9 cellular contexts compared by ENCODE assay signal in genomic region chr19:1846517-1847205, GRCh38. TPM values are rescaled to one million over a fixed set of nuclear protein-coding genes. Genes with fewer than 3 reads are reported as not detected.
DNase-seq lines count a peak whose midpoint lies in the region; ATAC-seq and TF ChIP-seq lines count a peak whose summit lies in the region.
"Had no signal": no experiment of that assay in that cellular context is flagged by ENCODE, and none has a peak within 500 bp of the region (broad histone marks: within the 10 kb centered on the region; RNA-seq: fewer than 3 reads in every experiment).

No MANE protein-coding gene starts in this region.

- H3K4me3 ChIP-seq in iPS-20b (ENCODE audit: low read length) (peak overlapping the region; percentile 95), stomach (peak overlapping the region; percentile 87 to 100 (median 98))

- 68 to 78% (median 72%) methylated on average over 25 to 29 of the region's 29 CpGs for WGBS in stomach, 5 donors

- CTCF ChIA-PET in activated CD8-positive, alpha-beta memory T cell treated with anti-CD3 and anti-CD28 coated beads, Interleukin-2, amount 10 ng/mL, durations not matched to agents 7 days and 5 days (lab: Charles Lee) = interaction anchor here (2.8 to 4.1 kb wide), 2 partner anchors 9 to 20 kb away, joined by 14 to 15 read pairs; no protein-coding TSS in a partner anchor

- H3K27ac Mint-ChIP-seq in activated CD8-positive, alpha-beta memory T cell treated with anti-CD3 and anti-CD28 coated beads, Interleukin-2, amount 10 ng/mL, durations not matched to agents 7 days and 5 days = peak overlapping the region; percentile 94
- H3K27ac Mint-ChIP-seq in activated T-helper 17 cell treated with anti-CD3 and anti-CD28 coated beads, Interleukin-2, amount 50 U/mL, for 72 hours = peak overlapping the region; percentile 96

- no peak overlapping the region for H3K27ac ChIP-seq in iPS-20b (ENCODE audit: low read length)
- peak overlapping the region in 1 of 5 donors; percentile 99 for H3K27ac ChIP-seq in stomach

- no peak for ATAC-seq in activated CD8-positive, alpha-beta memory T cell treated with anti-CD3 and anti-CD28 coated beads, Interleukin-2, amount 10 ng/mL, durations not matched to agents 7 days and 5 days
- ATAC-seq in activated T-helper 17 cell treated with anti-CD3 and anti-CD28 coated beads, Interleukin-2, amount 50 U/mL, for 72 hours (replicated peaks) = no peak

- no peaks in the 10 kb centered on the region for H3K9me3 Mint-ChIP-seq in activated CD8-positive, alpha-beta memory T cell treated with anti-CD3 and anti-CD28 coated beads, Interleukin-2, amount 10 ng/mL, durations not matched to agents 7 days and 5 days (ENCODE audit: low read depth)
- no peaks in the 10 kb centered on the region for H3K9me3 Mint-ChIP-seq in activated T-helper 17 cell treated with anti-CD3 and anti-CD28 coated beads, Interleukin-2, amount 50 U/mL, for 72 hours

- H3K4me1 Mint-ChIP-seq in activated CD8-positive, alpha-beta memory T cell treated with anti-CD3 and anti-CD28 coated beads, Interleukin-2, amount 10 ng/mL, durations not matched to agents 7 days and 5 days = peaks cover 42% of the 10 kb centered on the region
- peaks cover 15% of the 10 kb centered on the region for H3K4me1 Mint-ChIP-seq in activated T-helper 17 cell treated with anti-CD3 and anti-CD28 coated beads, Interleukin-2, amount 50 U/mL, for 72 hours

- H3K36me3 ChIP-seq in iPS-20b (ENCODE audit: insufficient read depth, low read depth, low read length) (no peaks in the 10 kb centered on the region), stomach (peaks cover 0 to 22% (median 17%) of the 10 kb centered on the region in 4 donors)

- H3K9me3 ChIP-seq in iPS-20b (ENCODE audit: insufficient read depth, low read depth, low read length) = no peaks in the 10 kb centered on the region
- H3K9me3 ChIP-seq in stomach = no peaks in the 10 kb centered on the region

- H3K36me3 Mint-ChIP-seq in activated CD8-positive, alpha-beta memory T cell treated with anti-CD3 and anti-CD28 coated beads, Interleukin-2, amount 10 ng/mL, durations not matched to agents 7 days and 5 days = no peaks in the 10 kb centered on the region
- H3K36me3 Mint-ChIP-seq in activated T-helper 17 cell treated with anti-CD3 and anti-CD28 coated beads, Interleukin-2, amount 50 U/mL, for 72 hours (ENCODE audit: low read depth) = peaks cover 29% of the 10 kb centered on the region

- no peaks in the 10 kb centered on the region for H3K27me3 Mint-ChIP-seq in activated CD8-positive, alpha-beta memory T cell treated with anti-CD3 and anti-CD28 coated beads, Interleukin-2, amount 10 ng/mL, durations not matched to agents 7 days and 5 days
- H3K27me3 Mint-ChIP-seq in activated T-helper 17 cell treated with anti-CD3 and anti-CD28 coated beads, Interleukin-2, amount 50 U/mL, for 72 hours = no peaks in the 10 kb centered on the region

- no peaks in the 10 kb centered on the region for H3K27me3 ChIP-seq in iPS-20b (ENCODE audit: insufficient read depth, low read length)
- peaks cover 0 to 1% (median 0%) of the 10 kb centered on the region in 3 donors for H3K27me3 ChIP-seq in stomach

- H3K9ac ChIP-seq in iPS-20b (ENCODE audit: low read depth, low read length) = peak overlapping the region; percentile 90; the same call in 1 of the 2 replicates

- no peak for DNase-seq in activated CD8-positive, alpha-beta memory T cell treated with anti-CD3 and anti-CD28 coated beads, Interleukin-2, amount 10 ng/mL, durations not matched to agents 7 days and 5 days
- no peak for DNase-seq in activated CD8-positive, alpha-beta memory T cell treated with anti-CD3 and anti-CD28 coated beads for 24 hours
- DNase-seq in stomach = no peak
- no peak for DNase-seq in activated effector memory CD4-positive, alpha-beta T cell treated with Interleukin-2 at 50 U/mL for 16 hours
- no peak for DNase-seq in NCI-H2081 treated with DMSO at 0.1 percent for 48 hours (lab: John Stamatoyannopoulos, UW)
- no peak for DNase-seq in GM10266 (ENCODE audit: extremely low spot score)
- DNase-seq: NCI-H2227 treated with DMSO at 0.1 percent for 48 hours had no signal

- H3K4me3 Mint-ChIP-seq in activated CD8-positive, alpha-beta memory T cell treated with anti-CD3 and anti-CD28 coated beads, Interleukin-2, amount 10 ng/mL, durations not matched to agents 7 days and 5 days = peak overlapping the region; percentile 81
- H3K4me3 Mint-ChIP-seq in activated T-helper 17 cell treated with anti-CD3 and anti-CD28 coated beads, Interleukin-2, amount 50 U/mL, for 72 hours = peak overlapping the region; percentile 84

- no peak for TF ChIP-seq EP300 in stomach (IDR thresholded peaks at IDR 0.05)

- peaks cover 3% of the 10 kb centered on the region; the same call in 1 of the 2 replicates for H3K4me1 ChIP-seq in iPS-20b (ENCODE audit: insufficient read depth, low read length)
- H3K4me1 ChIP-seq in stomach = peaks cover 52 to 74% (median 65%) of the 10 kb centered on the region in 4 donors

- no peak for TF ChIP-seq POLR2A in stomach (IDR thresholded peaks at IDR 0.05)

- intact Hi-C loops in stomach (cut with DNase I; ENCODE audit: low total_unique reads) = no loop called here

- TF ChIP-seq CTCF in stomach (IDR thresholded peaks at IDR 0.05) (no peak), GM10266 (IDR thresholded peaks at IDR 0.05; ENCODE audit: control insufficient read depth, insufficient read depth, low read depth, missing control alignments) (no peak)

RNA-seq across cellular contexts. Expression of gene REXO1, which starts 1.6 kb away (rescaled TPM):
- 10 to 100 TPM; 58.4 to 68.4 TPM for total RNA-seq in activated CD8-positive, alpha-beta memory T cell treated with anti-CD3 and anti-CD28 coated beads, Interleukin-2, amount 10 ng/mL, durations not matched to agents 7 days and 5 days
- total RNA-seq in activated T-helper 17 cell treated with anti-CD3 and anti-CD28 coated beads, Interleukin-2, amount 50 U/mL, for 72 hours = 10 to 100 TPM; 39.7 to 50.0 TPM
- 100 to 1,000 TPM in 1 of 5 donors, 10 to 100 TPM in 4; 10.1 to 164 (median 25.7) TPM for total RNA-seq in stomach
- polyA plus RNA-seq in stomach = 10 to 100 TPM; 10.1 to 15.5 (median 15.2) TPM

RNA-seq across cellular contexts. Expression of gene KLF16, which starts 16.7 kb away (rescaled TPM):
- 10 to 100 TPM; 22.6 to 28.1 TPM for total RNA-seq in activated CD8-positive, alpha-beta memory T cell treated with anti-CD3 and anti-CD28 coated beads, Interleukin-2, amount 10 ng/mL, durations not matched to agents 7 days and 5 days
- total RNA-seq in activated T-helper 17 cell treated with anti-CD3 and anti-CD28 coated beads, Interleukin-2, amount 50 U/mL, for 72 hours = 10 to 100 TPM; 16.3 to 32.9 TPM
- total RNA-seq in stomach = 10 to 100 TPM in 2 of 5 donors, 1 to 10 TPM in 2, not detected in 1; 3.5 to 31.9 (median 15.8) TPM
- 1 to 10 TPM; 5.0 to 7.6 (median 6.6) TPM for polyA plus RNA-seq in stomach

RNA-seq across cellular contexts. Expression of gene ATP8B3, which starts 34.6 kb away (rescaled TPM):
- 10 to 100 TPM in 1 of 2 experiments, 1 to 10 TPM in 1; 7.3 to 21.8 TPM for total RNA-seq in activated CD8-positive, alpha-beta memory T cell treated with anti-CD3 and anti-CD28 coated beads, Interleukin-2, amount 10 ng/mL, durations not matched to agents 7 days and 5 days
- 10 to 100 TPM; 10.1 to 44.8 TPM for total RNA-seq in activated T-helper 17 cell treated with anti-CD3 and anti-CD28 coated beads, Interleukin-2, amount 50 U/mL, for 72 hours
- total RNA-seq in stomach = 1 to 10 TPM in 1 of 5 donors, not detected in 4; 1.3 TPM
- polyA plus RNA-seq in stomach = 1 to 10 TPM in 1 of 3 donors, under 1 TPM in 2; 0.15 to 1.4 (median 0.31) TPM

RNA-seq across cellular contexts. Expression of gene ABHD17A, which starts 38.6 kb away (rescaled TPM):
- total RNA-seq in activated CD8-positive, alpha-beta memory T cell treated with anti-CD3 and anti-CD28 coated beads, Interleukin-2, amount 10 ng/mL, durations not matched to agents 7 days and 5 days = 100 to 1,000 TPM; 156 to 189 TPM
- 100 to 1,000 TPM in 1 of 2 donors, 10 to 100 TPM in 1; 84.4 to 109 TPM for total RNA-seq in activated T-helper 17 cell treated with anti-CD3 and anti-CD28 coated beads, Interleukin-2, amount 50 U/mL, for 72 hours
- total RNA-seq in stomach = 100 to 1,000 TPM in 1 of 5 donors, 10 to 100 TPM in 4; 25.7 to 177 (median 33.0) TPM
- polyA plus RNA-seq in stomach = 10 to 100 TPM; 73.0 to 76.3 (median 75.5) TPM

RNA-seq across cellular contexts. Expression of gene ADAT3, which starts 58.5 kb away (rescaled TPM):
- total RNA-seq in activated CD8-positive, alpha-beta memory T cell treated with anti-CD3 and anti-CD28 coated beads, Interleukin-2, amount 10 ng/mL, durations not matched to agents 7 days and 5 days = 10 to 100 TPM in 1 of 2 experiments, 1 to 10 TPM in 1; 9.3 to 11.4 TPM
- 10 to 100 TPM; 11.6 to 12.2 TPM for total RNA-seq in activated T-helper 17 cell treated with anti-CD3 and anti-CD28 coated beads, Interleukin-2, amount 50 U/mL, for 72 hours
- 10 to 100 TPM in 3 of 5 donors, 1 to 10 TPM in 2; 4.2 to 75.9 (median 18.3) TPM for total RNA-seq in stomach
- polyA plus RNA-seq in stomach = 1 to 10 TPM; 5.5 to 6.7 (median 6.0) TPM
